In the genomic region with DNA sequence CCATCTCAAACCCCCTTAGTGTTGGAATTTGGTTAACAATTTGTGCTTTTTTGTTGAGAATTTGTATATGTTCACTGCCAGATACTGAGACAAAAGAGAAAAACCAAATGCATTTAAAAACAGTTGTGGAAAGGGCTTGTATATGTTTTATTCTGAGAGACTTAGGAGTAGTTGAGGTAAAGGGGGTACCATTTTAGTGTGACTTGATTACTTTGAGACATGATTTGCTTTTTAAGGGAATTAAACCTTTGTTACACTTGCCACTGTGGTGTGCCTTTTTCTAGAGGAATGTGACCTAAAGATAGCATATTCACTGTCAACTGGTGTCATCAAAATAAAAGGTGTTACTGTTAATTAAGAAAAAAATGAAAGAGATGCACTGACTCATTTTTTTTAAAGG, we compare ENCODE assay signal across 20 cellular contexts. TPM values are rescaled to one million over a fixed set of nuclear protein-coding genes. Genes with fewer than 3 reads are reported as not detected.
DNase-seq lines count a peak whose midpoint lies in the region; TF ChIP-seq lines count a peak whose summit lies in the region.
"Had no signal": no experiment of that assay in that cellular context is flagged by ENCODE, and none has a peak within 500 bp of the region (broad histone marks: within the 10 kb centered on the region; RNA-seq: fewer than 3 reads in every experiment).

No MANE protein-coding gene starts in this region.

- H3K4me1 ChIP-seq in A673 (ENCODE audit: insufficient read depth, low read length, poor library complexity, severe bottlenecking) (peaks cover 23% of the 10 kb centered on the region), HUES48 (ENCODE audit: control insufficient read depth, insufficient read depth, low read length) (peaks cover 39% of the 10 kb centered on the region), mesendoderm (ENCODE audit: control insufficient read depth, low read depth, low read length) (peaks cover 7% of the 10 kb centered on the region)
- H3K4me1 ChIP-seq: foreskin keratinocyte had no signal

- CTCF ChIA-PET in A673 (lab: Charles Lee): no interaction called here
- CTCF ChIA-PET in RWPE1 (lab: Yijun Ruan, JAX): no interaction called here

- POLR2A ChIA-PET in A673 (lab: Charles Lee; ENCODE audit: low non-redundant PET): no interaction called here
- POLR2A ChIA-PET in RWPE1 (lab: Yijun Ruan, JAX; ENCODE audit: low non-redundant PET): no interaction called here

- H3K79me2 ChIP-seq in mesendoderm (ENCODE audit: control insufficient read depth, insufficient read depth, low read length): peaks cover 83% of the 10 kb centered on the region

- no peak overlapping the region for H3K18ac ChIP-seq in mesendoderm (ENCODE audit: low read length)

- H3K4me2 ChIP-seq in mesendoderm (ENCODE audit: low read length): peak overlapping the region; percentile 48

- no peak overlapping the region for H3K4ac ChIP-seq in mesendoderm (ENCODE audit: low read depth, low read length)

- H4K5ac ChIP-seq in mesendoderm (ENCODE audit: low read length): no peak overlapping the region

- H3K27me3 ChIP-seq in A673 (replicated peaks; ENCODE audit: insufficient read depth, low read depth, low read length, poor library complexity) (no peaks in the 10 kb centered on the region), HUES48 (ENCODE audit: control insufficient read depth, insufficient read depth, low read length) (no peaks in the 10 kb centered on the region), mesendoderm (ENCODE audit: insufficient read depth, low read length, poor library complexity) (no peaks in the 10 kb centered on the region)

- H3K9ac ChIP-seq in HUES48 (ENCODE audit: low read depth, low read length) (no peak overlapping the region), mesendoderm (ENCODE audit: low read length) (peak overlapping the region; percentile 61)

- BruUV-seq in A673 (replicated peaks; lab: Mats Ljungman, UMichigan): no TSS peak

- in situ Hi-C loops in astrocyte of the spinal cord (cut with HindIII; ENCODE audit: low sequenced_read_pairs): no loop called here

- peaks cover 4% of the 10 kb centered on the region for H3K79me1 ChIP-seq in mesendoderm (ENCODE audit: low read length)

- no peak overlapping the region for H2AK5ac ChIP-seq in mesendoderm (ENCODE audit: low read length)

- H2BK5ac ChIP-seq in mesendoderm (ENCODE audit: low read length): no peak overlapping the region

- H3K36me3 ChIP-seq in A673 (ENCODE audit: insufficient read depth, low read length, poor library complexity, severe bottlenecking) (peaks cover 78% of the 10 kb centered on the region), HUES48 (ENCODE audit: control insufficient read depth, insufficient read depth, low read length) (peaks cover 38% of the 10 kb centered on the region), mesendoderm (ENCODE audit: control insufficient read depth, insufficient read depth, low read length) (peaks cover 5% of the 10 kb centered on the region)

- peak overlapping the region; percentile 97 for H3K4me3 ChIP-seq in A673 (ENCODE audit: low read depth, low read length, poor library complexity, severe bottlenecking)
- H3K4me3 ChIP-seq in HUES48 (ENCODE audit: low read depth, low read length): peak overlapping the region; percentile 99
- H3K4me3 ChIP-seq in astrocyte of the spinal cord (ENCODE audit: low read depth, low read length): peak overlapping the region; percentile 9
- H3K4me3 ChIP-seq in mesendoderm (ENCODE audit: low read length): no peak overlapping the region
- H3K4me3 ChIP-seq: lung had no signal

- H2BK120ac ChIP-seq in mesendoderm (ENCODE audit: low read depth, low read length): no peak overlapping the region

- no peak for DNase-seq in A673 (ENCODE audit: low spot score)
- no peak for DNase-seq in astrocyte of the spinal cord (ENCODE audit: low read depth, low spot score)
- no peak for DNase-seq in mesendoderm
- no peak for DNase-seq in activated CD4-positive, alpha-beta T cell treated with anti-CD3 and anti-CD28 coated beads, Interleukin-2, amount 50 U/mL, for 48 hours
- no peak for DNase-seq in RWPE1 (ENCODE audit: low spot score)
- no peak for DNase-seq in germinal center (ENCODE audit: low spot score)
- no peak for DNase-seq in D341Med (ENCODE audit: low spot score)
- DNase-seq: activated CD4-positive, alpha-beta T cell treated with anti-CD3 and anti-CD28 coated beads, Interleukin-2, amount 10 ng/mL, durations not matched to agents 24 days and 14 days; effector memory CD4-positive, alpha-beta T cell; foreskin keratinocyte; HCEC 1CT; NCI-H1048; SHP77 treated with DMSO at 0.1 percent for 48 hours; T-helper 9 cell had no signal

- H2BK15ac ChIP-seq in mesendoderm (replicated peaks; ENCODE audit: low read depth): no peak overlapping the region

- H3K23ac ChIP-seq in mesendoderm (ENCODE audit: low read length): no peak overlapping the region

- TF ChIP-seq CTCF in A673 (conservative IDR thresholded peaks at IDR 0.05; ENCODE audit: low read depth, low read length) (no peak), astrocyte of the spinal cord (IDR thresholded peaks at IDR 0.05; ENCODE audit: low read depth, low read length) (no peak), RWPE1 (conservative IDR thresholded peaks at IDR 0.05; ENCODE audit: low read depth) (no peak)

- H3K27ac ChIP-seq in A673 (ENCODE audit: low read depth, low read length, poor library complexity, severe bottlenecking) (peak overlapping the region; percentile 100), HUES48 (ENCODE audit: low read depth, low read length) (peak overlapping the region; percentile 36), mesendoderm (ENCODE audit: low read depth, low read length) (no peak overlapping the region), RWPE1 (no peak overlapping the region)
- H3K27ac ChIP-seq: foreskin keratinocyte had no signal

- H3K9me3 ChIP-seq in A673 (ENCODE audit: low read depth, low read length, poor library complexity, severe bottlenecking) (no peaks in the 10 kb centered on the region), HUES48 (ENCODE audit: control insufficient read depth, insufficient read depth, low read length) (no peaks in the 10 kb centered on the region)

- H4K8ac ChIP-seq in mesendoderm (ENCODE audit: low read depth, low read length): no peak overlapping the region

- intact Hi-C loops in A673 (cut with micrococcal nuclease; ENCODE audit: unreplicated experiment): no loop called here

- peak overlapping the region; percentile 58 for H3K56ac ChIP-seq in mesendoderm (ENCODE audit: low read length)

RNA-seq across cellular contexts. Expression of a gene that starts 4.5 kb away (rescaled TPM):
- total RNA-seq in A673 (2021): 495 and 517 TPM in 2 replicates
- polyA plus RNA-seq in mesendoderm (2013, experiment 1 of 2): 132 TPM
- polyA plus RNA-seq in mesendoderm (2013, experiment 2 of 2): 142 TPM
- total RNA-seq: activated CD4-positive, alpha-beta T cell treated with anti-CD3 and anti-CD28 coated beads, Interleukin-2, amount 10 ng/mL, durations not matched to agents 24 days and 14 days; cardiac septum; foreskin keratinocyte; sciatic nerve; ureter had no signal
- polyA plus RNA-seq: foreskin keratinocyte had no signal

RNA-seq across cellular contexts. Expression of a gene that starts 33.3 kb away (rescaled TPM):
- total RNA-seq in A673 (2021): 0.88 and 1.1 TPM in 2 replicates
- 0.20 TPM for polyA plus RNA-seq in mesendoderm (2013, experiment 1 of 2)
- 0.35 TPM for polyA plus RNA-seq in mesendoderm (2013, experiment 2 of 2)
- total RNA-seq: activated CD4-positive, alpha-beta T cell treated with anti-CD3 and anti-CD28 coated beads, Interleukin-2, amount 10 ng/mL, durations not matched to agents 24 days and 14 days; cardiac septum; foreskin keratinocyte; lung; natural killer cell treated with Interleukin-12 subunit alpha and Interleukin-12 subunit beta and Interleukin-15 and Interleukin-18, amount 100 ng/mL, for 72 hours; sciatic nerve; ureter had no signal
- polyA plus RNA-seq: foreskin keratinocyte, lung had no signal

RNA-seq across cellular contexts. Expression of a gene that starts 57.0 kb away (rescaled TPM):
- 177 and 188 TPM in 2 replicates for total RNA-seq in A673 (2021)
- 115 TPM for polyA plus RNA-seq in mesendoderm (2013, experiment 1 of 2)
- 113 TPM for polyA plus RNA-seq in mesendoderm (2013, experiment 2 of 2)

Comparison
In these comparisons a context has a peak if more than half of its experiments do, and no peak if none do; other contexts are left out.
1. H3K27ac ChIP-seq: peak in A673 (single experiment) and HUES48 (single experiment); none in mesendoderm (single experiment) and RWPE1 (single experiment).